24 cellular contexts compared by ENCODE assay signal in the genomic region with DNA sequence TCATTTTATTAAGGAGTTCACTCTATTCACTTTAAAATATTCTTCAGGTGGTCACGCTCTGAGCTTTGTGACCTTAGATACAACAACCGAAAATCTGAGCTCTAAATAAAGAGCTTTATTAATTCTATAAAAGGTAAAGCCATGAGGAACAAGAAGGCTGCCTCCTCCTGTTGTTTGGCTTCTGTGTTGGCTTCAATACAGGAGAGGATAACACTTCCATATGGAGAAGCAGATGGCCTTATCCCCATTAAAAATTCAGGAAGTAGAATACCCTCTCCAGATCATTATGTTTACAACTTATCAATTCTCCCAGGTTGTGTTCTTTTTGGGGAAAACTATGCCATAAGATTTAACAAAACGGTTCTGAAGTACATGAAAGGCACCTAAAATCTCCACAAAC.
"Had no signal": no experiment of that assay in that cellular context is flagged by ENCODE, and none has a peak within 500 bp of the region (broad histone marks: within the 10 kb centered on the region; RNA-seq: fewer than 3 reads in every experiment).

No MANE protein-coding gene starts in this region.

- H3K9me3 Mint-ChIP-seq: activated CD8-positive, alpha-beta T cell treated with anti-CD3 and anti-CD28 coated beads for 36 hours; activated naive CD4-positive, alpha-beta T cell treated with anti-CD3 and anti-CD28 coated beads, Interleukin-2, amount 50 U/mL, for 72 hours; natural killer cell; type B pancreatic cell had no signal

- H3K4me1 ChIP-seq: heart left ventricle, psoas muscle, right atrium auricular region, spleen, vagina had no signal

- H3K4me3 Mint-ChIP-seq: activated CD4-positive, alpha-beta T cell treated with anti-CD3 and anti-CD28 coated beads, Interleukin-2, amount 10 ng/mL, durations not matched to agents 7 days and 5 days; activated CD8-positive, alpha-beta T cell treated with anti-CD3 and anti-CD28 coated beads for 36 hours; natural killer cell; type B pancreatic cell had no signal

- H3K36me3 ChIP-seq: right atrium auricular region had no signal

- H3K27ac Mint-ChIP-seq: activated CD4-positive, alpha-beta T cell treated with anti-CD3 and anti-CD28 coated beads, Interleukin-2, amount 10 ng/mL, durations not matched to agents 7 days and 5 days; activated CD8-positive, alpha-beta T cell treated with anti-CD3 and anti-CD28 coated beads for 36 hours; activated naive CD4-positive, alpha-beta T cell treated with anti-CD3 and anti-CD28 coated beads, Interleukin-2, amount 50 U/mL, for 72 hours; natural killer cell; type B pancreatic cell had no signal

- ATAC-seq: activated CD8-positive, alpha-beta T cell treated with anti-CD3 and anti-CD28 coated beads for 36 hours; activated naive CD4-positive, alpha-beta T cell treated with anti-CD3 and anti-CD28 coated beads, Interleukin-2, amount 50 U/mL, for 72 hours; gastroesophageal sphincter; heart left ventricle; left cardiac atrium; natural killer cell; psoas muscle had no signal

- DNase-seq: activated CD4-positive, alpha-beta T cell treated with anti-CD3 and anti-CD28 coated beads, Interleukin-2, amount 10 ng/mL, durations not matched to agents 7 days and 5 days; activated CD4-positive, CD25-positive, alpha-beta regulatory T cell treated with anti-CD3 and anti-CD28 coated beads, Interleukin-2, amount 50 U/mL, for 72 hours; activated CD8-positive, alpha-beta T cell treated with anti-CD3 and anti-CD28 coated beads for 36 hours; activated gamma-delta T cell treated with Interleukin-2 at 50 U/mL for 16 hours; aorta; central memory CD4-positive, alpha-beta T cell; esophagus squamous epithelium; heart left ventricle; islet precursor cell; left cardiac atrium; midbrain; natural killer cell; psoas muscle; spleen; stimulated activated CD4-positive, alpha-beta T cell treated with anti-CD3 and anti-CD28 coated beads, Interleukin-4, amount 100 ng/mL, for 1 hour; stimulated activated naive CD4-positive, alpha-beta T cell had no signal

- H3K27ac ChIP-seq: coronary artery, esophagus squamous epithelium, gastroesophageal sphincter, heart left ventricle, psoas muscle, right atrium auricular region, spleen, thoracic aorta, vagina, VCaP had no signal

- H3K27me3 Mint-ChIP-seq: activated CD4-positive, alpha-beta T cell treated with anti-CD3 and anti-CD28 coated beads, Interleukin-2, amount 10 ng/mL, durations not matched to agents 7 days and 5 days; activated CD8-positive, alpha-beta T cell treated with anti-CD3 and anti-CD28 coated beads for 36 hours; type B pancreatic cell had no signal

- H3K27me3 ChIP-seq: esophagus squamous epithelium, gastroesophageal sphincter, heart left ventricle, right atrium auricular region, spleen, vagina had no signal

- H3K4me3 ChIP-seq: coronary artery, esophagus squamous epithelium, gastroesophageal sphincter, heart left ventricle, psoas muscle, right atrium auricular region, spleen, thoracic aorta, vagina had no signal

- H3K9me3 ChIP-seq: esophagus squamous epithelium, gastroesophageal sphincter, heart left ventricle, psoas muscle, right atrium auricular region, spleen, thoracic aorta, vagina had no signal
